In genomic region chr6:116779569-116780164, GRCh38 we compare ENCODE assay signal across 9 cellular contexts. TPM values are rescaled to one million over a fixed set of nuclear protein-coding genes. Genes with fewer than 3 reads are reported as not detected.
DNase-seq lines count a peak whose midpoint lies in the region; ATAC-seq and TF ChIP-seq lines count a peak whose summit lies in the region.
"Had no signal": no experiment of that assay in that cellular context is flagged by ENCODE, and none has a peak within 500 bp of the region (broad histone marks: within the 10 kb centered on the region; RNA-seq: fewer than 3 reads in every experiment).

No MANE protein-coding gene starts in this region.

- POLR2A ChIA-PET in HEK293T (lab: Yijun Ruan, JAX) = no interaction called here

- no peaks in the 10 kb centered on the region for H3K36me3 ChIP-seq in mammary epithelial cell (ENCODE audit: insufficient read depth, low read length)
- H3K36me3 ChIP-seq in effector memory CD4-positive, alpha-beta T cell (ENCODE audit: control insufficient read depth, insufficient read depth, low read length) = no peaks in the 10 kb centered on the region

- no peaks in the 10 kb centered on the region for H3K9me3 ChIP-seq in mammary epithelial cell (replicated peaks; ENCODE audit: insufficient read depth, low read length)
- H3K9me3 ChIP-seq in effector memory CD4-positive, alpha-beta T cell (ENCODE audit: control insufficient read depth, low read length) = no peaks in the 10 kb centered on the region

- no peaks in the 10 kb centered on the region for H3K9me3 Mint-ChIP-seq in nephron progenitor cell

- H4K20me1 ChIP-seq in mammary epithelial cell (ENCODE audit: insufficient read depth, low read length) = no peaks in the 10 kb centered on the region

- ATAC-seq in GM21381 (IDR thresholded peaks at IDR 0.05; ENCODE audit: unreplicated experiment) = no peak
- ATAC-seq in GM21825 (IDR thresholded peaks at IDR 0.05; ENCODE audit: unreplicated experiment) = no peak

- H2AFZ ChIP-seq in mammary epithelial cell (ENCODE audit: low read depth, low read length) = no peak overlapping the region

- CTCF ChIA-PET in HEK293T (lab: Yijun Ruan, JAX) (interaction anchor here (0.5 to 0.7 kb wide), 2 partner anchors 147 to 344 kb away, joined by 3 read pairs; no protein-coding TSS in a partner anchor), mammary epithelial cell (lab: Charles Lee; ENCODE audit: low non-redundant PET) (no interaction called here)

- H3K4me3 Mint-ChIP-seq in nephron progenitor cell = no peak overlapping the region

- H3K9ac ChIP-seq in mammary epithelial cell (ENCODE audit: insufficient read depth, low read length) = no peak overlapping the region

- in situ Hi-C loops in mammary epithelial cell (cut with MboI; ENCODE audit: low sequenced_read_pairs in 2 of 2) = loop anchor here in 1 of 2 donors (25.0 kb wide), 1 partner anchor 533 kb away; no protein-coding TSS in a partner anchor

- H3K79me2 ChIP-seq in mammary epithelial cell (ENCODE audit: insufficient read depth, low read length) = no peaks in the 10 kb centered on the region

- intact Hi-C loops in mammary epithelial cell (cut with micrococcal nuclease) = loop anchor here (1.0 to 10.0 kb wide), 4 partner anchors 68 to 1045 kb away; no protein-coding TSS in a partner anchor

- no peak overlapping the region for H3K27ac ChIP-seq in mammary epithelial cell (ENCODE audit: insufficient read depth, low read depth, low read length)
- H3K27ac ChIP-seq in effector memory CD4-positive, alpha-beta T cell (ENCODE audit: insufficient read depth, low read length, poor library complexity, severe bottlenecking) = no peak overlapping the region

- H3K4me3 ChIP-seq in mammary epithelial cell (replicated peaks in 1 of 3; ENCODE audit: insufficient read depth in 1 of 3, low read depth in 2 of 3, low read length in 3 of 3) = no peak overlapping the region
- no peak overlapping the region for H3K4me3 ChIP-seq in effector memory CD4-positive, alpha-beta T cell (ENCODE audit: insufficient read depth, low read depth, low read length, poor library complexity, severe bottlenecking)

- TF ChIP-seq CTCF in mammary epithelial cell (conservative IDR thresholded peaks at IDR 0.05 in 1 of 2, IDR thresholded peaks at IDR 0.05 in 1 of 2; ENCODE audit: extremely low read depth in 1 of 2, insufficient read depth in 1 of 2, low read depth in 1 of 2, low read length in 2 of 2) = peak; percentile 31 to 42
- peak; percentile 57 for TF ChIP-seq CTCF in nephron progenitor cell (IDR thresholded peaks at IDR 0.05)

- dilution Hi-C loops in mammary epithelial cell (cut with HindIII; ENCODE audit: low sequenced_read_pairs) = no loop called here

- H3K4me1 Mint-ChIP-seq in nephron progenitor cell = no peaks in the 10 kb centered on the region

- DNase-seq in Daoy (ENCODE audit: low read depth) (peak; percentile 11), HEK293T (ENCODE audit: extremely low spot score) (peak; percentile 46), NCI-H2227 treated with DMSO at 0.1 percent for 48 hours (lab: John Stamatoyannopoulos, UW) (peak; percentile 20), mammary epithelial cell (no peak), nephron progenitor cell (peak; percentile 9)
- no peak for DNase-seq in effector memory CD4-positive, alpha-beta T cell

- no TSS peak for BruUV-seq in mammary epithelial cell (replicated peaks; lab: Mats Ljungman, UMichigan)

- H3K4me1 ChIP-seq in mammary epithelial cell (ENCODE audit: insufficient read depth, low read length) = no peaks in the 10 kb centered on the region
- H3K4me1 ChIP-seq in effector memory CD4-positive, alpha-beta T cell (ENCODE audit: control insufficient read depth, insufficient read depth, low read length, poor library complexity, severe bottlenecking) = no peaks in the 10 kb centered on the region

- H3K36me3 Mint-ChIP-seq in nephron progenitor cell (ENCODE audit: low read depth) = no peaks in the 10 kb centered on the region

- H3K27me3 Mint-ChIP-seq in nephron progenitor cell (ENCODE audit: low read depth, poor library complexity) = peaks cover 8% of the 10 kb centered on the region

- H3K27me3 ChIP-seq in mammary epithelial cell (ENCODE audit: insufficient read depth, low read length) = no peaks in the 10 kb centered on the region
- H3K27me3 ChIP-seq in effector memory CD4-positive, alpha-beta T cell (replicated peaks; ENCODE audit: control insufficient read depth, insufficient read depth, low read length, poor library complexity, severe bottlenecking) = no peaks in the 10 kb centered on the region

- H3K27ac Mint-ChIP-seq in nephron progenitor cell = no peak overlapping the region

- peak overlapping the region; percentile 30 for H3K4me2 ChIP-seq in mammary epithelial cell (ENCODE audit: insufficient read depth, low read depth, low read length)

- WGBS in mammary epithelial cell (ENCODE audit: low coverage, missing lambda C conversion rate) = 36% methylated on average over 13 of the region's 13 CpGs

TF ChIP-seq in HEK293T, 16 proteins besides CTCF, POLR2A, EP300 and RAD21:
- no peak for TF ChIP-seq ZNF384 (IDR thresholded peaks at IDR 0.05)
- no peak for TF ChIP-seq NFRKB (IDR thresholded peaks at IDR 0.05)
- no peak for TF ChIP-seq FOXK2 (IDR thresholded peaks at IDR 0.05)
- no peak for TF ChIP-seq CTBP1 (IDR thresholded peaks at IDR 0.05; ENCODE audit: borderline replicate concordance)
- TF ChIP-seq FOXA1 (IDR thresholded peaks at IDR 0.05) = no peak
TF ChIP-seq in HEK293T: peak in this region for 0.

RNA-seq across cellular contexts. Expression of gene FAM162B, which starts 14.1 kb away (rescaled TPM):
- 0.29 and 3.0 TPM in 2 replicates for total RNA-seq in Daoy (2014; rRNA removed; shearing (Covaris generic))
- total RNA-seq in mammary epithelial cell = not detected
- not detected for polyA plus RNA-seq in mammary epithelial cell
- polyA minus RNA-seq in mammary epithelial cell = not detected

RNA-seq across cellular contexts. Expression of gene GPRC6A, which starts 49.2 kb away (rescaled TPM):
- total RNA-seq in Daoy (2014; rRNA removed; shearing (Covaris generic)) = not detected in 2 replicates
- not detected for total RNA-seq in mammary epithelial cell
- not detected for polyA plus RNA-seq in mammary epithelial cell
- polyA minus RNA-seq in mammary epithelial cell = not detected
- total RNA-seq: skeletal muscle tissue had no signal

Comparison
In these comparisons a context has a peak if more than half of its experiments do, and no peak if none do; other contexts are left out.
1. DNase-seq: peak in Daoy (single experiment), HEK293T (single experiment), NCI-H2227 treated with DMSO at 0.1 percent for 48 hours (single experiment) and nephron progenitor cell (single experiment); none in mammary epithelial cell (single experiment) and effector memory CD4-positive, alpha-beta T cell (0 of 3).